In the genomic region with DNA sequence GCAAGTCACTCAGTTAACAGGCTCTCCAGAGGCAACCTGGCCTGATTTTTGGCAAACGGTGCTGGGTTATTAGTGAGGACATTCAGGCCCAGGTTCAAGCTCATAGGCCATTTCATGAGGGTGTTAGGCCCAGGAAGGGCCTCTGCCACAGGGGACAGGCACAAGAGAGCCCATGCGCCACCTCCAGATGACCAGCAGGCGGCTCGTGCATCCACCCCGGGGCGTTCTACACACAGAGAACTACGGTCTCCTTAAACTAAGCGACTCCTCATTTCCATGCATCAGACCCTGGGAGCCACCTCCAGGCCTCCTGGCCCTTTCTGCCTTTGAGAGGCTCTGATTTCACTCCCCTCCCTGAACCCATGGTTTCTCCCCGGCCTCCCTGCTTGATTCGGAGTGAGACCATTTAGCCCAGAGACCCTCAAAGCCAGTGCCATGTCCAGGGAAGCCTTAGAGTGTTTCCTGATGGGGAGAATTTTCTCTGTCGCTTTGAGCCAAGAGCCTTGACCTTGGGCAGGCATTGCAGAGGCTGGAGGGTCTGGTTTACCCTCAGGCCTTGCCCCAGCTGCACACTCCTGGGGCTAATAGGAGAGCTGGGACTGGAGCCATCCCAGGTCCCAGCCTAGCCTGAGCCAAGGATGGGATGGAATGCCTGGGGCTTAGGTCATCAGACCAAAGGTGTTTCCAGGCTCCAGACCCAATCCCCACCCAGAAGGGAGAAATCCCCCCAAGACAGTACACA, we compare ENCODE assay signal across 8 cellular contexts.
DNase-seq lines count a peak whose midpoint lies in the region; ATAC-seq and TF ChIP-seq lines count a peak whose summit lies in the region.

No MANE protein-coding gene starts in this region.

- H3K27me3 Mint-ChIP-seq in stimulated activated memory B cell treated with anti-CD40 and anti-IgM and Interleukin-4, amounts not matched to agents 10 μg/mL and 1 μg/mL and 100 μg/mL, for 72 hours, result peaks cover 9% of the 10 kb centered on the region

- no peaks in the 10 kb centered on the region for H3K4me1 Mint-ChIP-seq in stimulated activated memory B cell treated with anti-CD40 and anti-IgM and Interleukin-4, amounts not matched to agents 10 μg/mL and 1 μg/mL and 100 μg/mL, for 72 hours

- H3K4me2 ChIP-seq in GM23248 (ENCODE audit: unreplicated experiment), result no peak overlapping the region

- H3K27ac ChIP-seq in GM23248, result no peak overlapping the region

- H3K9ac ChIP-seq in GM23248, result no peak overlapping the region

- H3K4me3 Mint-ChIP-seq in stimulated activated memory B cell treated with anti-CD40 and anti-IgM and Interleukin-4, amounts not matched to agents 10 μg/mL and 1 μg/mL and 100 μg/mL, for 72 hours, result no peak overlapping the region

- no peak overlapping the region for H2AFZ ChIP-seq in GM23248

- H3K9me3 Mint-ChIP-seq in stimulated activated memory B cell treated with anti-CD40 and anti-IgM and Interleukin-4, amounts not matched to agents 10 μg/mL and 1 μg/mL and 100 μg/mL, for 72 hours, result no peaks in the 10 kb centered on the region

- H3K9me2 ChIP-seq in GM23248 (ENCODE audit: insufficient read depth), result no peaks in the 10 kb centered on the region

- no peaks in the 10 kb centered on the region for H3K4me1 ChIP-seq in GM23248 (ENCODE audit: insufficient read depth)

- no peaks in the 10 kb centered on the region for H3F3A ChIP-seq in GM23248 (ENCODE audit: insufficient read depth)

- DNase-seq in BJ (ENCODE audit: low read depth) (no peak), GM23248 (peak; percentile 32), SKM-1 (lab: John Stamatoyannopoulos, UW; ENCODE audit: unreplicated experiment) (peak; percentile 9), left kidney (ENCODE audit: low read depth, low spot score) (peak; percentile 53)

- CTCF ChIA-PET in BJ (lab: Yijun Ruan, JAX), result no interaction called here

- no peaks in the 10 kb centered on the region for H3K79me2 ChIP-seq in GM23248 (ENCODE audit: insufficient read depth)

- no peak overlapping the region for H3K27ac Mint-ChIP-seq in stimulated activated memory B cell treated with anti-CD40 and anti-IgM and Interleukin-4, amounts not matched to agents 10 μg/mL and 1 μg/mL and 100 μg/mL, for 72 hours

- H3K27me3 ChIP-seq in BJ (ENCODE audit: control insufficient read depth, insufficient read depth, low read length), result no peaks in the 10 kb centered on the region
- no peaks in the 10 kb centered on the region for H3K27me3 ChIP-seq in GM23248 (replicated peaks; ENCODE audit: insufficient read depth)

- no peak overlapping the region for H3K4me3 ChIP-seq in BJ (ENCODE audit: low read depth, low read length)
- H3K4me3 ChIP-seq in GM23248, result no peak overlapping the region

- no peaks in the 10 kb centered on the region for H3K9me3 ChIP-seq in GM23248 (ENCODE audit: low read depth)

- POLR2A ChIA-PET in BJ (lab: Charles Lee), result no interaction called here

- TF ChIP-seq CTCF in BJ (IDR thresholded peaks at IDR 0.05; ENCODE audit: insufficient read depth, low read depth, low read length), result peak; percentile 48

- in situ Hi-C loops in GM23248 (cut with MboI), result no loop called here

- H3K36me3 Mint-ChIP-seq in stimulated activated memory B cell treated with anti-CD40 and anti-IgM and Interleukin-4, amounts not matched to agents 10 μg/mL and 1 μg/mL and 100 μg/mL, for 72 hours, result no peaks in the 10 kb centered on the region

- 21 to 34% methylated on average over 11 of the region's 11 CpGs for WGBS in GM23248 (ENCODE audit: low coverage in 1 of 2, low lambda C conversion rate in 2 of 2, missing lambda C conversion rate in 2 of 2), 2 experiments

- no peaks in the 10 kb centered on the region for H4K20me1 ChIP-seq in GM23248 (ENCODE audit: insufficient read depth)

- ATAC-seq in GM18909 (IDR thresholded peaks at IDR 0.05; ENCODE audit: poor library complexity, unreplicated experiment), result no peak
- ATAC-seq in GM21825 (IDR thresholded peaks at IDR 0.05; ENCODE audit: unreplicated experiment), result no peak
- no peak for ATAC-seq in GM21423 (IDR thresholded peaks at IDR 0.05; ENCODE audit: unreplicated experiment)
- ATAC-seq in stimulated activated memory B cell treated with anti-CD40 and anti-IgM and Interleukin-4, amounts not matched to agents 10 μg/mL and 1 μg/mL and 100 μg/mL, for 72 hours, result no peak

- H3K36me3 ChIP-seq in BJ (ENCODE audit: control insufficient read depth, insufficient read depth, low read length), result no peaks in the 10 kb centered on the region
- no peaks in the 10 kb centered on the region for H3K36me3 ChIP-seq in GM23248 (ENCODE audit: low read depth)
